8 cellular contexts compared by ENCODE assay signal in genomic region chr10:74150151-74151056, GRCh38. TPM values are rescaled to one million over a fixed set of nuclear protein-coding genes. Genes with fewer than 3 reads are reported as not detected.
DNase-seq lines count a peak whose midpoint lies in the region; ATAC-seq and TF ChIP-seq lines count a peak whose summit lies in the region.

Gene AP3M1 (minus strand): TSS chr10:74150828. CDS start chr10:74138379, 12,449 bp downstream.

- no peaks in the 10 kb centered on the region for H3K9me3 ChIP-seq in Panc1 (ENCODE audit: control insufficient read depth, insufficient read depth, low read depth, low read length)

- peak within 1 kb of the TSS; percentile 96 for H3K27ac ChIP-seq in Panc1 (ENCODE audit: low read length)
- H3K27ac ChIP-seq in temporal lobe (ENCODE audit: low read depth, low read length) = peak within 1 kb of the TSS; percentile 84

- no TSS peak for BruUV-seq in Panc1 (replicated peaks; lab: Mats Ljungman, UMichigan)

- DNase-seq in C1 segment of cervical spinal cord (lab: John Stamatoyannopoulos, UW) (peak; percentile 55 to 98 (median 82)), GM19238 (ENCODE audit: insufficient read length, low spot score) (peak; percentile 72), Panc1 (ENCODE audit: low read depth, low spot score) (peak; percentile 97), fibroblast of villous mesenchyme (ENCODE audit: low read depth) (no peak), occipital lobe (lab: John Stamatoyannopoulos, UW) (peak; percentile 83)

- POLR2A ChIA-PET in Panc1 (lab: Charles Lee) = interaction anchor here (0.6 to 0.8 kb wide), 2 partner anchors 26 to 28 kb away, joined by 3 to 6 read pairs; no protein-coding TSS in a partner anchor

- H3K27ac Mint-ChIP-seq in activated T-helper 17 cell treated with anti-CD3 and anti-CD28 coated beads, Interleukin-2, amount 50 U/mL, for 72 hours = no peak within 1 kb of the TSS

- H3K27me3 ChIP-seq in Panc1 (ENCODE audit: control insufficient read depth, insufficient read depth, low read length) = no peaks in the 10 kb centered on the region

- no peaks in the 10 kb centered on the region for H3K9me3 Mint-ChIP-seq in activated T-helper 17 cell treated with anti-CD3 and anti-CD28 coated beads, Interleukin-2, amount 50 U/mL, for 72 hours

- H3K4me3 Mint-ChIP-seq in activated T-helper 17 cell treated with anti-CD3 and anti-CD28 coated beads, Interleukin-2, amount 50 U/mL, for 72 hours = no peak within 1 kb of the TSS

- H3K36me3 ChIP-seq in Panc1 (ENCODE audit: control insufficient read depth, insufficient read depth, low read length) = peaks cover 3% of the 10 kb centered on the region; the same call in 1 of the 2 replicates

- peaks cover 38% of the 10 kb centered on the region for H3K4me1 ChIP-seq in Panc1 (ENCODE audit: control insufficient read depth, insufficient read depth, low read length)

- peak within 1 kb of the TSS; percentile 88 to 97 for H3K4me3 ChIP-seq in Panc1 (ENCODE audit: low read depth in 2 of 2, low read length in 2 of 2)
- H3K4me3 ChIP-seq in fibroblast of villous mesenchyme (ENCODE audit: low read depth, low read length) = peak within 1 kb of the TSS; percentile 95

- intact Hi-C loops in Panc1 (cut with micrococcal nuclease; ENCODE audit: unreplicated experiment) = no loop called here

- no peaks in the 10 kb centered on the region for H3K27me3 Mint-ChIP-seq in activated T-helper 17 cell treated with anti-CD3 and anti-CD28 coated beads, Interleukin-2, amount 50 U/mL, for 72 hours

- CTCF ChIA-PET in Panc1 (lab: Charles Lee) = interaction anchor here (1.0 kb wide), 1 partner anchor 84 kb away, joined by 3 read pairs; no protein-coding TSS in a partner anchor

- peaks cover 19% of the 10 kb centered on the region for H3K4me1 Mint-ChIP-seq in activated T-helper 17 cell treated with anti-CD3 and anti-CD28 coated beads, Interleukin-2, amount 50 U/mL, for 72 hours

- ATAC-seq in HG03432 (IDR thresholded peaks at IDR 0.05; ENCODE audit: unreplicated experiment) (peak; percentile 51), Panc1 (peak; percentile 82)
- ATAC-seq in activated T-helper 17 cell treated with anti-CD3 and anti-CD28 coated beads, Interleukin-2, amount 50 U/mL, for 72 hours (replicated peaks) = peak; percentile 70

- in situ Hi-C loops in Panc1 (cut with HindIII; ENCODE audit: low pct_unique_long_range_greater_than_20kb, low sequenced_read_pairs) = no loop called here

- H3K36me3 Mint-ChIP-seq in activated T-helper 17 cell treated with anti-CD3 and anti-CD28 coated beads, Interleukin-2, amount 50 U/mL, for 72 hours (ENCODE audit: low read depth) = peaks cover 27% of the 10 kb centered on the region

- TF ChIP-seq CTCF in Panc1 (IDR thresholded peaks at IDR 0.05) (no peak), fibroblast of villous mesenchyme (IDR thresholded peaks at IDR 0.05; ENCODE audit: insufficient read depth, low read depth, low read length) (no peak)

RNA-seq across cellular contexts. Expression of gene AP3M1, which starts in this region (rescaled TPM):
- total RNA-seq in Panc1 (2021; ENCODE audit: unreplicated experiment) (51.5 TPM), fibroblast of villous mesenchyme (29.0 and 51.4 TPM in 2 replicates), occipital lobe (40.2 TPM), temporal lobe (33.4 TPM)
- polyA plus RNA-seq in Panc1 (2012; ENCODE audit: insufficient read length) = 32.6 TPM
- total RNA-seq in activated T-helper 17 cell treated with anti-CD3 and anti-CD28 coated beads, Interleukin-2, amount 50 U/mL, for 72 hours = 10 to 100 TPM; 32.5 to 55.0 TPM
